In genomic region chr5:52693279-52693678, GRCh38 we compare ENCODE assay signal across 8 cellular contexts.
DNase-seq lines count a peak whose midpoint lies in the region; ATAC-seq and TF ChIP-seq lines count a peak whose summit lies in the region.

No MANE protein-coding gene starts in this region.

- peak; percentile 71 for ATAC-seq in HG03039 (IDR thresholded peaks at IDR 0.05; ENCODE audit: unreplicated experiment)
- ATAC-seq in HG02981 (IDR thresholded peaks at IDR 0.05; ENCODE audit: unreplicated experiment): no peak

- H3K4me3 ChIP-seq in cardiac muscle cell: no peak overlapping the region

- peak; percentile 77 for TF ChIP-seq CTCF in cardiac muscle cell (IDR thresholded peaks at IDR 0.05; ENCODE audit: low read depth, low read length)

- peak; percentile 7 for DNase-seq in NCI-H2171 treated with DMSO at 0.1 percent for 48 hours (lab: John Stamatoyannopoulos, UW)
- no peak for DNase-seq in NCI-H2171 (lab: John Stamatoyannopoulos, UW)
- peak; percentile 27 to 36 for DNase-seq in activated CD4-positive, alpha-beta T cell treated with anti-CD3 and anti-CD28 coated beads, Interleukin-2, amount 50 U/mL, for 48 hours
- peak; percentile 34 to 67 for DNase-seq in cardiac muscle cell (ENCODE audit: low read depth in 1 of 2, low spot score in 1 of 2)
- peak; percentile 34 for DNase-seq in stimulated activated CD4-positive, alpha-beta T cell treated with anti-CD3 and anti-CD28 coated beads, Interleukin-15, amount 100 ng/mL, for 24 hours
- no peak for DNase-seq in HK-2 (ENCODE audit: unreplicated experiment)

- no peaks in the 10 kb centered on the region for H3K4me1 ChIP-seq in cardiac muscle cell (ENCODE audit: low read depth)

- no peaks in the 10 kb centered on the region for H3K27me3 ChIP-seq in cardiac muscle cell

- H3K9me3 ChIP-seq in cardiac muscle cell (ENCODE audit: low read depth): no peaks in the 10 kb centered on the region

- no peaks in the 10 kb centered on the region for H3K36me3 ChIP-seq in cardiac muscle cell

- H3K27ac ChIP-seq in cardiac muscle cell: no peak overlapping the region

Comparison
In these comparisons a context has a peak if more than half of its experiments do, and no peak if none do; other contexts are left out.
1. DNase-seq: peak in NCI-H2171 treated with DMSO at 0.1 percent for 48 hours (single experiment), activated CD4-positive, alpha-beta T cell treated with anti-CD3 and anti-CD28 coated beads, Interleukin-2, amount 50 U/mL, for 48 hours (2 of 2), cardiac muscle cell (2 of 2) and stimulated activated CD4-positive, alpha-beta T cell treated with anti-CD3 and anti-CD28 coated beads, Interleukin-15, amount 100 ng/mL, for 24 hours (single experiment); none in NCI-H2171 (single experiment) and HK-2 (single experiment).